In genomic region chr7:138797715-138798320, GRCh38 we compare ENCODE assay signal across 19 cellular contexts. TPM values are rescaled to one million over a fixed set of nuclear protein-coding genes. Genes with fewer than 3 reads are reported as not detected.
DNase-seq lines count a peak whose midpoint lies in the region; ATAC-seq and TF ChIP-seq lines count a peak whose summit lies in the region.
"Had no signal": no experiment of that assay in that cellular context is flagged by ENCODE, and none has a peak within 500 bp of the region (broad histone marks: within the 10 kb centered on the region; RNA-seq: fewer than 3 reads in every experiment).

ATP6V0A4 (minus strand) TSS chr7:138798196; CDS start chr7:138771247, 26,949 bp downstream.
TMEM213 (plus strand) TSS chr7:138797994; CDS start chr7:138798105, 111 bp downstream.

- ATAC-seq in RWPE2 (ENCODE audit: low read depth) (peak; percentile 29; the same call in 1 of the 3 replicates), GM19395 (IDR thresholded peaks at IDR 0.05; ENCODE audit: unreplicated experiment) (no peak)
- ATAC-seq: GM12878, psoas muscle had no signal

- no peak within 1 kb of the TSS for H3K27ac ChIP-seq in RWPE2 (ENCODE audit: poor library complexity, severe bottlenecking)
- H3K27ac ChIP-seq in parathyroid adenoma = no peak within 1 kb of the TSS
- H3K27ac ChIP-seq: BLaER1, breast epithelium, psoas muscle, thoracic aorta had no signal

- no peak within 1 kb of the TSS for H3K9ac ChIP-seq in parathyroid adenoma
- H3K9ac ChIP-seq: BLaER1 had no signal

- no peaks in the 10 kb centered on the region for H3K4me1 ChIP-seq in RWPE2 (ENCODE audit: insufficient read depth, poor library complexity, severe bottlenecking)
- H3K4me1 ChIP-seq in parathyroid adenoma = peaks cover 7% of the 10 kb centered on the region
- H3K4me1 ChIP-seq: BLaER1, breast epithelium, psoas muscle had no signal

- TF ChIP-seq CTCF in RWPE2 (IDR thresholded peaks at IDR 0.05; ENCODE audit: poor library complexity, severe bottlenecking) (no peak), parathyroid adenoma (IDR thresholded peaks at IDR 0.05) (peak; percentile 16)

- no peaks in the 10 kb centered on the region for H3K79me2 ChIP-seq in parathyroid adenoma

- H3K9me3 ChIP-seq in RWPE2 (ENCODE audit: severe bottlenecking) = no peaks in the 10 kb centered on the region
- H3K9me3 ChIP-seq in iPS-18c (ENCODE audit: control insufficient read depth, insufficient read depth, low read length) = no peaks in the 10 kb centered on the region
- H3K9me3 ChIP-seq in parathyroid adenoma (ENCODE audit: control insufficient read depth, low read length) = no peaks in the 10 kb centered on the region
- H3K9me3 ChIP-seq: BLaER1, breast epithelium, psoas muscle, thoracic aorta had no signal

- H3K4me3 ChIP-seq in H7 (ENCODE audit: insufficient read depth, low read depth, low read length) = no peak within 1 kb of the TSS; the same call in 1 of the 2 replicates
- H3K4me3 ChIP-seq in RWPE2 (ENCODE audit: severe bottlenecking) = no peak within 1 kb of the TSS
- H3K4me3 ChIP-seq in iPS-18c (ENCODE audit: insufficient read depth, low read depth, low read length) = peak within 1 kb of the TSS; percentile 26; the same call in 1 of the 2 replicates
- no peak within 1 kb of the TSS for H3K4me3 ChIP-seq in parathyroid adenoma (ENCODE audit: low read depth, low read length)
- H3K4me3 ChIP-seq: BLaER1, GM12878, psoas muscle, thoracic aorta had no signal

- H3K4me2 ChIP-seq in parathyroid adenoma (ENCODE audit: low read length) = no peak within 1 kb of the TSS
- H3K4me2 ChIP-seq: BLaER1 had no signal

- H2AFZ ChIP-seq in parathyroid adenoma = peak within 1 kb of the TSS; percentile 59

- H3K36me3 ChIP-seq in H7 (replicated peaks; ENCODE audit: control insufficient read depth, insufficient read depth, low read length) (no peaks in the 10 kb centered on the region), RWPE2 (ENCODE audit: low read depth) (no peaks in the 10 kb centered on the region), parathyroid adenoma (ENCODE audit: control insufficient read depth, insufficient read depth, low read length) (no peaks in the 10 kb centered on the region)
- H3K36me3 ChIP-seq: BLaER1, breast epithelium, thoracic aorta had no signal

- H3K27me3 ChIP-seq in H7 (ENCODE audit: control insufficient read depth, insufficient read depth, low read length) = peaks cover 1% of the 10 kb centered on the region; the same call in 1 of the 2 replicates
- no peaks in the 10 kb centered on the region for H3K27me3 ChIP-seq in RWPE2 (ENCODE audit: insufficient read depth, poor library complexity, severe bottlenecking)
- no peaks in the 10 kb centered on the region for H3K27me3 ChIP-seq in parathyroid adenoma (ENCODE audit: control insufficient read depth, insufficient read depth, low read length)
- H3K27me3 ChIP-seq: BLaER1, breast epithelium had no signal

- DNase-seq in H7 (peak; percentile 83), RWPE2 (ENCODE audit: low spot score) (no peak), KG1 (lab: John Stamatoyannopoulos, UW) (no peak), SKM-1 treated with dmso at 0.1 percent for 144 hours (lab: John Stamatoyannopoulos, UW; ENCODE audit: unreplicated experiment) (no peak)
- DNase-seq: activated B cell treated with CpG ODN at 0.5 μM for 24 hours; activated naive CD8-positive, alpha-beta T cell treated with anti-CD3 and anti-CD28 coated beads for 36 hours; NCI-H226; psoas muscle; stimulated activated CD4-positive, alpha-beta T cell treated with anti-CD3 and anti-CD28 coated beads, Interleukin-15, amount 100 ng/mL, for 24 hours had no signal

RNA-seq across cellular contexts. Expression of gene ATP6V0A4, which starts in this region (rescaled TPM):
- 0.42 and 0.59 TPM in 2 replicates for total RNA-seq in H7 (2014; rRNA removed; shearing (Covaris generic))
- total RNA-seq: activated B cell treated with CpG ODN at 0.5 μM for 24 hours; activated naive CD8-positive, alpha-beta T cell treated with anti-CD3 and anti-CD28 coated beads for 36 hours; GM12878; RPMI7951; thoracic aorta had no signal

RNA-seq across cellular contexts. Expression of gene TMEM213, which starts in this region (rescaled TPM):
- not detected in 2 replicates for total RNA-seq in H7 (2014; rRNA removed; shearing (Covaris generic))
- total RNA-seq: activated B cell treated with CpG ODN at 0.5 μM for 24 hours; activated naive CD8-positive, alpha-beta T cell treated with anti-CD3 and anti-CD28 coated beads for 36 hours; fibroblast of villous mesenchyme; GM12878; HT1080; psoas muscle; RPMI7951; thoracic aorta had no signal

Comparison
In these comparisons a context has a peak if more than half of its experiments do, and no peak if none do; other contexts are left out.
1. Peak in DNase-seq in H7; RNA of the genes that start here not detected or under 1 TPM.